21 cellular contexts compared by ENCODE assay signal in genomic region chr5:107154598-107154997, GRCh38.
"Had no signal": no experiment of that assay in that cellular context is flagged by ENCODE, and none has a peak within 500 bp of the region (broad histone marks: within the 10 kb centered on the region; RNA-seq: fewer than 3 reads in every experiment).

No MANE protein-coding gene starts in this region.

- H3K27me3 ChIP-seq: esophagus muscularis mucosa, neural progenitor cell, ovary, stomach, testis, upper lobe of left lung had no signal

- H3K36me3 ChIP-seq: esophagus muscularis mucosa, neural progenitor cell, ovary, stomach, upper lobe of left lung had no signal

- H3K4me1 ChIP-seq: esophagus muscularis mucosa, neural progenitor cell, testis, upper lobe of left lung had no signal

- H3K4me3 ChIP-seq: esophagus muscularis mucosa, neural progenitor cell, ovary, smooth muscle cell, stomach, testis, upper lobe of left lung had no signal

- ATAC-seq: activated T-helper 17 cell treated with anti-CD3 and anti-CD28 coated beads, Interleukin-2, amount 50 U/mL, for 72 hours; left ventricle myocardium superior; sciatic nerve; stimulated activated effector memory CD8-positive, alpha-beta T cell treated with anti-CD3 and anti-CD28 coated beads, Interleukin-12 subunit alpha, Interleukin-12 subunit beta, amount 100 ng/mL, for 72 hours had no signal

- H3K9me3 ChIP-seq: esophagus muscularis mucosa, ovary, stomach, testis, upper lobe of left lung had no signal

- DNase-seq: activated B cell treated with CpG ODN at 0.5 μM for 24 hours; activated CD4-positive, alpha-beta memory T cell treated with anti-CD3 and anti-CD28 coated beads, Interleukin-2, amount 10 ng/mL, durations not matched to agents 7 days and 5 days; activated CD4-positive, alpha-beta T cell treated with anti-CD3 and anti-CD28 coated beads for 48 hours; activated naive CD4-positive, alpha-beta T cell; activated naive CD8-positive, alpha-beta T cell treated with anti-CD3 and anti-CD28 coated beads for 36 hours; activated T-cell treated with anti-CD3 and anti-CD28 coated beads, Interleukin-2, amount 50 U/mL, for 1 hour; amniotic stem cell; effector CD8-positive, alpha-beta T cell; immature natural killer cell; left ventricle myocardium superior; ovary; stimulated activated CD4-positive, alpha-beta T cell treated with anti-CD3 and anti-CD28 coated beads, Interleukin-4, amount 100 ng/mL, for 24 hours; stomach; testis; upper lobe of left lung had no signal

- H3K27ac ChIP-seq: esophagus muscularis mucosa, neural progenitor cell, ovary, stomach, testis, upper lobe of left lung had no signal
